In genomic region chrX:154098551-154098950, GRCh38 we compare ENCODE assay signal across 10 cellular contexts.
DNase-seq lines count a peak whose midpoint lies in the region; ATAC-seq and TF ChIP-seq lines count a peak whose summit lies in the region.
"Had no signal": no experiment of that assay in that cellular context is flagged by ENCODE, and none has a peak within 500 bp of the region (broad histone marks: within the 10 kb centered on the region; RNA-seq: fewer than 3 reads in every experiment).

No MANE protein-coding gene starts in this region.

- H3K27me3 Mint-ChIP-seq in activated naive CD4-positive, alpha-beta T cell treated with anti-CD3 and anti-CD28 coated beads, Interleukin-2, amount 10 ng/mL, durations not matched to agents 7 days and 5 days, result peaks cover 17% of the 10 kb centered on the region

- TF ChIP-seq CTCF in SU-DHL-6 (IDR thresholded peaks at IDR 0.05; ENCODE audit: insufficient read depth, low read length, poor library complexity, severe bottlenecking), result no peak

- no peak for DNase-seq in activated naive CD4-positive, alpha-beta T cell treated with anti-CD3 and anti-CD28 coated beads, Interleukin-2, amount 10 ng/mL, durations not matched to agents 7 days and 5 days
- DNase-seq in activated naive CD4-positive, alpha-beta T cell treated with Interleukin-2 at 50 U/mL for 16 hours, result no peak
- peak; percentile 11 for DNase-seq in superior temporal gyrus (ENCODE audit: extremely low spot score)
- DNase-seq: BE2C, upper lobe of left lung had no signal

- H3K36me3 ChIP-seq in SU-DHL-6 (ENCODE audit: low read length) (no peaks in the 10 kb centered on the region), iPS-18a (ENCODE audit: control insufficient read depth, low read depth, low read length) (no peaks in the 10 kb centered on the region)
- H3K36me3 ChIP-seq: BE2C, upper lobe of left lung had no signal

- H3K27ac ChIP-seq in SU-DHL-6 (ENCODE audit: low read depth, low read length), result no peak overlapping the region
- H3K27ac ChIP-seq in iPS-18a (ENCODE audit: low read length), result no peak overlapping the region

- peaks cover 13% of the 10 kb centered on the region for H3K36me3 Mint-ChIP-seq in activated naive CD4-positive, alpha-beta T cell treated with anti-CD3 and anti-CD28 coated beads, Interleukin-2, amount 10 ng/mL, durations not matched to agents 7 days and 5 days

- peaks cover 23% of the 10 kb centered on the region for H3K4me1 ChIP-seq in iPS-18a (ENCODE audit: control insufficient read depth, low read depth, low read length)
- H3K4me1 ChIP-seq: BE2C had no signal

- H3K4me3 ChIP-seq in SU-DHL-6 (ENCODE audit: insufficient read depth, low read length, poor library complexity, severe bottlenecking) (no peak overlapping the region), iPS-18a (ENCODE audit: low read length) (peak overlapping the region; percentile 45)

- peak overlapping the region; percentile 87 for H3K27ac Mint-ChIP-seq in activated naive CD4-positive, alpha-beta T cell treated with anti-CD3 and anti-CD28 coated beads, Interleukin-2, amount 10 ng/mL, durations not matched to agents 7 days and 5 days

- peaks cover 34% of the 10 kb centered on the region for H3K79me2 ChIP-seq in SU-DHL-6 (ENCODE audit: insufficient read depth, low read length)

- CTCF ChIA-PET in activated naive CD4-positive, alpha-beta T cell treated with anti-CD3 and anti-CD28 coated beads, Interleukin-2, amount 10 ng/mL, durations not matched to agents 7 days and 5 days (lab: Charles Lee), result no interaction called here

- H3K9me2 ChIP-seq in SU-DHL-6 (replicated peaks; ENCODE audit: insufficient read depth, low read length), result no peaks in the 10 kb centered on the region

- 0 out of 2 replicates have a peak, but pooled peaks cover 10% of the 10 kb centered on the region for H4K20me1 ChIP-seq in SU-DHL-6 (ENCODE audit: low read depth, low read length)

- H3K9me3 ChIP-seq in SU-DHL-6 (ENCODE audit: insufficient read depth, low read length) (no peaks in the 10 kb centered on the region), iPS-18a (ENCODE audit: control insufficient read depth, low read depth, low read length) (peaks cover 7% of the 10 kb centered on the region)
- H3K9me3 ChIP-seq: BE2C, upper lobe of left lung had no signal

- peak overlapping the region; percentile 87 for H3K4me2 ChIP-seq in SU-DHL-6 (ENCODE audit: low read depth, low read length, poor library complexity, severe bottlenecking)

- H3K9ac ChIP-seq in SU-DHL-6 (ENCODE audit: low read length), result peak overlapping the region; percentile 56
- no peak overlapping the region for H3K9ac ChIP-seq in iPS-18a (ENCODE audit: low read length)

- H3K4me1 Mint-ChIP-seq in activated naive CD4-positive, alpha-beta T cell treated with anti-CD3 and anti-CD28 coated beads, Interleukin-2, amount 10 ng/mL, durations not matched to agents 7 days and 5 days, result peaks cover 42% of the 10 kb centered on the region

- ATAC-seq in HG02852 (IDR thresholded peaks at IDR 0.05; ENCODE audit: unreplicated experiment) (no peak), GM18868 (IDR thresholded peaks at IDR 0.05; ENCODE audit: unreplicated experiment) (no peak), HG02981 (IDR thresholded peaks at IDR 0.05; ENCODE audit: unreplicated experiment) (no peak)

- no peaks in the 10 kb centered on the region for H3K9me3 Mint-ChIP-seq in activated naive CD4-positive, alpha-beta T cell treated with anti-CD3 and anti-CD28 coated beads, Interleukin-2, amount 10 ng/mL, durations not matched to agents 7 days and 5 days

- no peaks in the 10 kb centered on the region for H3F3A ChIP-seq in SU-DHL-6 (ENCODE audit: insufficient read depth)

- H3K27me3 ChIP-seq in SU-DHL-6 (ENCODE audit: low read length) (no peaks in the 10 kb centered on the region), iPS-18a (ENCODE audit: control insufficient read depth, insufficient read depth, low read length) (no peaks in the 10 kb centered on the region)
- H3K27me3 ChIP-seq: BE2C, upper lobe of left lung had no signal

- peak overlapping the region; percentile 74 for H3K4me3 Mint-ChIP-seq in activated naive CD4-positive, alpha-beta T cell treated with anti-CD3 and anti-CD28 coated beads, Interleukin-2, amount 10 ng/mL, durations not matched to agents 7 days and 5 days

- peak overlapping the region; percentile 84 for H2AFZ ChIP-seq in SU-DHL-6 (ENCODE audit: low read depth, low read length, severe bottlenecking)
